Comparison of ENCODE assay signal across 8 cellular contexts in the genomic region with DNA sequence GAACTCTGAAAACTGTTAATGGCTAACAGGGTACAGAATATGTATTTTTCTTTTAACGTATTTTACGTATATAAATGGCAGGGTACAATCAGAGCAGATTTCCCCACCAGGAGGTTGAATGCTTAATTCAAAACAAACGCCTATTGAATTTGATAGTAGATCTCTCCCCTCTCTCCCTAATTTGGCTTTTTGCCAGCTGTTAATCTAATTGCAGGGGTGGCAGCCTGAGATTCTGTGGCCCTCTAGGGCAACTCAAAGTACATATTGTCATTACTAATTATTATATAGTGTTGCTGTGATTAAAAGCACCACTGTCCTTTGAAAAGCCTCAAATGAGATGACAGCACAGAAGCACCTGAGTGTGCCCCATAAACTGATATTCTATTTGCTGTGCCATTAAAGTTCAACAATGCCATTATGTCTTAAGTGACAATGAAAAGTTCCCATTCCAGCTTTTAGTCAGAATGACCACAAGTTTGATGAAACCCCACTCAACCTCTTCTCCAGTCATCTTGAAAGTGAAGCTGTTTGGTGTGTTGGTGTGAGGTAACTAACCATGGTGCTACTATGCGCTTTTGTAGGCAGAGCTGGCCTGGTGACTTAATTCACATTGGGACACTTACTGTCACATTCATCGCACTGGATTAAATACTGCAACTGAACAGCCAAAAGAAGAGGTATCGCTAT.
DNase-seq lines count a peak whose midpoint lies in the region; ATAC-seq and TF ChIP-seq lines count a peak whose summit lies in the region.

No MANE protein-coding gene starts in this region.

- H3K36me3 Mint-ChIP-seq in MCF 10A (ENCODE audit: insufficient read depth, unreplicated experiment) = no peaks in the 10 kb centered on the region
- no peaks in the 10 kb centered on the region for H3K36me3 Mint-ChIP-seq in HFFc6 (ENCODE audit: low read depth)

- peaks cover 18% of the 10 kb centered on the region for H3K4me1 Mint-ChIP-seq in MCF 10A (ENCODE audit: insufficient read depth, unreplicated experiment)
- H3K4me1 Mint-ChIP-seq in HFFc6 (ENCODE audit: low read depth) = no peaks in the 10 kb centered on the region; the same call in 1 of the 2 replicates

- in situ Hi-C loops in mammary epithelial cell (cut with MboI; ENCODE audit: low sequenced_read_pairs in 2 of 2) = no loop called here

- no peak overlapping the region for H3K4me2 ChIP-seq in mammary epithelial cell (ENCODE audit: insufficient read depth, low read depth, low read length)

- H3K27ac Mint-ChIP-seq in MCF 10A (ENCODE audit: low read depth, unreplicated experiment) (peak overlapping the region; percentile 65), HFFc6 (no peak overlapping the region)

- no peak overlapping the region for H3K4me3 ChIP-seq in mammary epithelial cell (replicated peaks in 1 of 3; ENCODE audit: insufficient read depth in 1 of 3, low read depth in 2 of 3, low read length in 3 of 3)

- no peak overlapping the region for H3K27ac ChIP-seq in mammary epithelial cell (ENCODE audit: insufficient read depth, low read depth, low read length)

- no peaks in the 10 kb centered on the region for H4K20me1 ChIP-seq in mammary epithelial cell (ENCODE audit: insufficient read depth, low read length)

- dilution Hi-C loops in mammary epithelial cell (cut with HindIII; ENCODE audit: low sequenced_read_pairs) = no loop called here

- BruUV-seq in MCF 10A (replicated peaks; lab: Mats Ljungman, UMichigan) (no TSS peak), mammary epithelial cell (replicated peaks; lab: Mats Ljungman, UMichigan) (no TSS peak)

- ATAC-seq in HG02938 (IDR thresholded peaks at IDR 0.05; ENCODE audit: unreplicated experiment) (peak; percentile 55), left colon (peak; percentile 24)

- POLR2A ChIA-PET in MCF 10A (lab: Yijun Ruan, JAX) = interaction anchor here (0.6 to 2.7 kb wide), 10 partner anchors 9 to 241 kb away, joined by 3 to 9 read pairs (median 4); no protein-coding TSS in a partner anchor

- no peaks in the 10 kb centered on the region for H3K36me3 ChIP-seq in mammary epithelial cell (ENCODE audit: insufficient read depth, low read length)

- CTCF ChIA-PET in MCF 10A (lab: Yijun Ruan, JAX) (interaction anchor here (0.6 kb wide), 2 partner anchors 155 to 215 kb away, joined by 3 to 4 read pairs; no protein-coding TSS in a partner anchor), mammary epithelial cell (lab: Charles Lee; ENCODE audit: low non-redundant PET) (no interaction called here)

- no peak overlapping the region for H3K4me3 Mint-ChIP-seq in MCF 10A (ENCODE audit: unreplicated experiment)
- no peak overlapping the region for H3K4me3 Mint-ChIP-seq in HFFc6

- H2AFZ ChIP-seq in mammary epithelial cell (ENCODE audit: low read depth, low read length) = no peak overlapping the region

- H3K4me1 ChIP-seq in mammary epithelial cell (ENCODE audit: insufficient read depth, low read length) = no peaks in the 10 kb centered on the region

- H3K79me2 ChIP-seq in mammary epithelial cell (ENCODE audit: insufficient read depth, low read length) = no peaks in the 10 kb centered on the region

- H3K27me3 Mint-ChIP-seq in MCF 10A (ENCODE audit: insufficient read depth, unreplicated experiment) (no peaks in the 10 kb centered on the region), HFFc6 (ENCODE audit: insufficient read depth) (peaks cover 8% of the 10 kb centered on the region)

- TF ChIP-seq CTCF in MCF 10A (IDR thresholded peaks at IDR 0.05; ENCODE audit: unreplicated experiment) (no peak), mammary epithelial cell (conservative IDR thresholded peaks at IDR 0.05 in 1 of 2, IDR thresholded peaks at IDR 0.05 in 1 of 2; ENCODE audit: extremely low read depth in 1 of 2, insufficient read depth in 1 of 2, low read depth in 1 of 2, low read length in 2 of 2) (no peak), HFFc6 (IDR thresholded peaks at IDR 0.05) (no peak)

- no peaks in the 10 kb centered on the region for H3K9me3 Mint-ChIP-seq in MCF 10A (ENCODE audit: unreplicated experiment)
- no peaks in the 10 kb centered on the region for H3K9me3 Mint-ChIP-seq in HFFc6

- intact Hi-C loops in MCF 10A (cut with micrococcal nuclease) (no loop called here), mammary epithelial cell (cut with micrococcal nuclease) (no loop called here), left colon (cut with DNase I, micrococcal nuclease) (no loop called here)

- H3K9ac ChIP-seq in mammary epithelial cell (ENCODE audit: insufficient read depth, low read length) = no peak overlapping the region

- DNase-seq in MCF 10A (ENCODE audit: unreplicated experiment) (no peak), mammary epithelial cell (no peak), NCI-H2227 (lab: John Stamatoyannopoulos, UW; ENCODE audit: unreplicated experiment) (peak; percentile 12), left colon (no peak), HFFc6 (no peak), SHP77 treated with DMSO at 0.1 percent for 48 hours (lab: John Stamatoyannopoulos, UW) (no peak), HCEC 1CT (no peak)

- WGBS in mammary epithelial cell (ENCODE audit: low coverage, missing lambda C conversion rate) = 95% methylated on average over 6 of the region's 6 CpGs

- H3K9me3 ChIP-seq in mammary epithelial cell (replicated peaks; ENCODE audit: insufficient read depth, low read length) = no peaks in the 10 kb centered on the region

- H3K27me3 ChIP-seq in mammary epithelial cell (ENCODE audit: insufficient read depth, low read length) = no peaks in the 10 kb centered on the region
